ENCODE assay signal across 2 cellular contexts in genomic region chr7:22355620-22356009, GRCh38.
TF ChIP-seq lines count a peak whose summit lies in the region.

No MANE protein-coding gene starts in this region.

TF ChIP-seq in SK-N-SH, 30 proteins besides CTCF, POLR2A, EP300 and RAD21 (continued from another document):
- TF ChIP-seq, protein P1, sequence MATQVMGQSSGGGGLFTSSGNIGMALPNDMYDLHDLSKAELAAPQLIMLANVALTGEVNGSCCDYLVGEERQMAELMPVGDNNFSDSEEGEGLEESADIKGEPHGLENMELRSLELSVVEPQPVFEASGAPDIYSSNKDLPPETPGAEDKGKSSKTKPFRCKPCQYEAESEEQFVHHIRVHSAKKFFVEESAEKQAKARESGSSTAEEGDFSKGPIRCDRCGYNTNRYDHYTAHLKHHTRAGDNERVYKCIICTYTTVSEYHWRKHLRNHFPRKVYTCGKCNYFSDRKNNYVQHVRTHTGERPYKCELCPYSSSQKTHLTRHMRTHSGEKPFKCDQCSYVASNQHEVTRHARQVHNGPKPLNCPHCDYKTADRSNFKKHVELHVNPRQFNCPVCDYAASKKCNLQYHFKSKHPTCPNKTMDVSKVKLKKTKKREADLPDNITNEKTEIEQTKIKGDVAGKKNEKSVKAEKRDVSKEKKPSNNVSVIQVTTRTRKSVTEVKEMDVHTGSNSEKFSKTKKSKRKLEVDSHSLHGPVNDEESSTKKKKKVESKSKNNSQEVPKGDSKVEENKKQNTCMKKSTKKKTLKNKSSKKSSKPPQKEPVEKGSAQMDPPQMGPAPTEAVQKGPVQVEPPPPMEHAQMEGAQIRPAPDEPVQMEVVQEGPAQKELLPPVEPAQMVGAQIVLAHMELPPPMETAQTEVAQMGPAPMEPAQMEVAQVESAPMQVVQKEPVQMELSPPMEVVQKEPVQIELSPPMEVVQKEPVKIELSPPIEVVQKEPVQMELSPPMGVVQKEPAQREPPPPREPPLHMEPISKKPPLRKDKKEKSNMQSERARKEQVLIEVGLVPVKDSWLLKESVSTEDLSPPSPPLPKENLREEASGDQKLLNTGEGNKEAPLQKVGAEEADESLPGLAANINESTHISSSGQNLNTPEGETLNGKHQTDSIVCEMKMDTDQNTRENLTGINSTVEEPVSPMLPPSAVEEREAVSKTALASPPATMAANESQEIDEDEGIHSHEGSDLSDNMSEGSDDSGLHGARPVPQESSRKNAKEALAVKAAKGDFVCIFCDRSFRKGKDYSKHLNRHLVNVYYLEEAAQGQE (IDR thresholded peaks at IDR 0.05; ENCODE audit: low read depth, low read length): no peak
- TF ChIP-seq NFIC (IDR thresholded peaks at IDR 0.05; ENCODE audit: borderline replicate concordance) (no peak), FOXM1 (IDR thresholded peaks at IDR 0.05; ENCODE audit: low read depth) (no peak)

TF ChIP-seq in SK-N-SH treated with all-trans-retinoic acid at 6 μM for 48 hours, 23 proteins besides CTCF, POLR2A, EP300 and RAD21 (continued from another document):
- TF ChIP-seq, protein P2, sequence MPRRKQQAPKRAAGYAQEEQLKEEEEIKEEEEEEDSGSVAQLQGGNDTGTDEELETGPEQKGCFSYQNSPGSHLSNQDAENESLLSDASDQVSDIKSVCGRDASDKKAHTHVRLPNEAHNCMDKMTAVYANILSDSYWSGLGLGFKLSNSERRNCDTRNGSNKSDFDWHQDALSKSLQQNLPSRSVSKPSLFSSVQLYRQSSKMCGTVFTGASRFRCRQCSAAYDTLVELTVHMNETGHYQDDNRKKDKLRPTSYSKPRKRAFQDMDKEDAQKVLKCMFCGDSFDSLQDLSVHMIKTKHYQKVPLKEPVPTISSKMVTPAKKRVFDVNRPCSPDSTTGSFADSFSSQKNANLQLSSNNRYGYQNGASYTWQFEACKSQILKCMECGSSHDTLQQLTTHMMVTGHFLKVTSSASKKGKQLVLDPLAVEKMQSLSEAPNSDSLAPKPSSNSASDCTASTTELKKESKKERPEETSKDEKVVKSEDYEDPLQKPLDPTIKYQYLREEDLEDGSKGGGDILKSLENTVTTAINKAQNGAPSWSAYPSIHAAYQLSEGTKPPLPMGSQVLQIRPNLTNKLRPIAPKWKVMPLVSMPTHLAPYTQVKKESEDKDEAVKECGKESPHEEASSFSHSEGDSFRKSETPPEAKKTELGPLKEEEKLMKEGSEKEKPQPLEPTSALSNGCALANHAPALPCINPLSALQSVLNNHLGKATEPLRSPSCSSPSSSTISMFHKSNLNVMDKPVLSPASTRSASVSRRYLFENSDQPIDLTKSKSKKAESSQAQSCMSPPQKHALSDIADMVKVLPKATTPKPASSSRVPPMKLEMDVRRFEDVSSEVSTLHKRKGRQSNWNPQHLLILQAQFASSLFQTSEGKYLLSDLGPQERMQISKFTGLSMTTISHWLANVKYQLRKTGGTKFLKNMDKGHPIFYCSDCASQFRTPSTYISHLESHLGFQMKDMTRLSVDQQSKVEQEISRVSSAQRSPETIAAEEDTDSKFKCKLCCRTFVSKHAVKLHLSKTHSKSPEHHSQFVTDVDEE (CRISPR knock-in tag; IDR thresholded peaks at IDR 0.05): no peak
- TF ChIP-seq POU6F1 (CRISPR knock-in tag; IDR thresholded peaks at IDR 0.05; ENCODE audit: borderline replicate concordance, low read depth) (no peak), CSDC2 (CRISPR knock-in tag; IDR thresholded peaks at IDR 0.05) (no peak), GLIS3 (CRISPR knock-in tag; IDR thresholded peaks at IDR 0.05) (no peak), PATZ1 (CRISPR knock-in tag; IDR thresholded peaks at IDR 0.05; ENCODE audit: borderline replicate concordance) (no peak), ARNTL (CRISPR knock-in tag; IDR thresholded peaks at IDR 0.05; ENCODE audit: borderline replicate concordance, low read depth) (no peak), ISL1 (CRISPR knock-in tag; IDR thresholded peaks at IDR 0.05) (no peak), PPARA (CRISPR knock-in tag; IDR thresholded peaks at IDR 0.05; ENCODE audit: borderline replicate concordance) (no peak), RARB (CRISPR knock-in tag; IDR thresholded peaks at IDR 0.05) (no peak), ZNF8 (CRISPR knock-in tag; IDR thresholded peaks at IDR 0.05) (no peak), ESRRG (CRISPR knock-in tag; IDR thresholded peaks at IDR 0.05) (no peak), ZNF565 (CRISPR knock-in tag; conservative IDR thresholded peaks at IDR 0.05; ENCODE audit: low read depth) (no peak), TOX (CRISPR knock-in tag; IDR thresholded peaks at IDR 0.05; ENCODE audit: borderline replicate concordance) (no peak)
